10 cellular contexts compared by ENCODE assay signal in the genomic region with DNA sequence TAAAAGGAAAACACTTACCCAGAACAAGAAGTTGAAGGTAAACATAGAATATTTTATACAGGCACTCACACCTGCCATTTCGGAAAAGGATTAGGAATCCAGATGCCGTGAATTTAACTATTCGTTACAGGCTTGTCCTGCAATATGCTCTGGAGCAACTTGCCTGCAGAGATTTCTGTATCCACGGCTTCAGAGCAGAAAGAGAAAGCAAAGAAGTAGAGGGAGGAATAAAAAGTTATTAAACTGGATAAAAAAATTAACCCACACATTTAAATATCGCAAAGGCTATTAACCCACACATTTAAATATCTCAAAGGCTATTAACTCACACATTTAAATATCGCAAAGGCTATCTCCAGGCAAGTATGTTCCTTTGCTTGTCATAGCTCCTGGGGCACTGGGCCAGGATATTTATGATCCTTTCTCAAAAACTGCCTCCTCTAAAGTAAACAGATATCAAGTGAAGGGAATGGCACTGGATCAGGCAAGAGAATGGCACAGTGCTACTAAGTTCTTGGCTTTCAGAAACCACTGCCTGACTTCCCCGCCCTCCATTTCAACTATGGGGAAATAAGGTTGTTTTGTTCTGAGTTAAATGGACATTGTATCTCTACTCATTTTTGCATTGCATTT. TPM values are rescaled to one million over a fixed set of nuclear protein-coding genes. Genes with fewer than 3 reads are reported as not detected.
DNase-seq lines count a peak whose midpoint lies in the region; ATAC-seq lines count a peak whose summit lies in the region.
"Had no signal": no experiment of that assay in that cellular context is flagged by ENCODE, and none has a peak within 500 bp of the region (broad histone marks: within the 10 kb centered on the region; RNA-seq: fewer than 3 reads in every experiment).

TSS of gene TSPAN8 (minus strand) at position 399 of the 633 bp plus-strand sequence. CDS start at position 78, 321 bp downstream.

- intact Hi-C loops in naive thymus-derived CD4-positive, alpha-beta T cell (cut with micrococcal nuclease) = no loop called here

- H3K27me3 Mint-ChIP-seq in naive thymus-derived CD4-positive, alpha-beta T cell = no peaks in the 10 kb centered on the region
- no peaks in the 10 kb centered on the region for H3K27me3 Mint-ChIP-seq in activated naive CD4-positive, alpha-beta T cell treated with anti-CD3 and anti-CD28 coated beads, Interleukin-2, amount 10 ng/mL, durations not matched to agents 7 days and 5 days
- H3K27me3 Mint-ChIP-seq: IgD-negative memory B cell had no signal

- no peaks in the 10 kb centered on the region for H3K27me3 ChIP-seq in endocrine pancreas (ENCODE audit: control insufficient read depth, insufficient read depth, low read length)
- no peaks in the 10 kb centered on the region for H3K27me3 ChIP-seq in naive thymus-derived CD4-positive, alpha-beta T cell (ENCODE audit: control insufficient read depth in 2 of 2, insufficient read depth in 2 of 2, low read length in 2 of 2)

- no peaks in the 10 kb centered on the region for H3K4me1 Mint-ChIP-seq in naive thymus-derived CD4-positive, alpha-beta T cell
- H3K4me1 Mint-ChIP-seq in activated naive CD4-positive, alpha-beta T cell treated with anti-CD3 and anti-CD28 coated beads, Interleukin-2, amount 10 ng/mL, durations not matched to agents 7 days and 5 days = no peaks in the 10 kb centered on the region
- H3K4me1 Mint-ChIP-seq: IgD-negative memory B cell had no signal

- H3K9me3 Mint-ChIP-seq in naive thymus-derived CD4-positive, alpha-beta T cell = peaks cover 0 to 5% (median 0%) of the 10 kb centered on the region in 11 donors
- H3K9me3 Mint-ChIP-seq in activated naive CD4-positive, alpha-beta T cell treated with anti-CD3 and anti-CD28 coated beads, Interleukin-2, amount 10 ng/mL, durations not matched to agents 7 days and 5 days = no peaks in the 10 kb centered on the region

- ATAC-seq in naive thymus-derived CD4-positive, alpha-beta T cell = no peak
- no peak for ATAC-seq in HG03378 (IDR thresholded peaks at IDR 0.05; ENCODE audit: unreplicated experiment)

- POLR2A ChIA-PET in naive thymus-derived CD4-positive, alpha-beta T cell (lab: Charles Lee) = no interaction called here

- no peak within 1 kb of the TSS for H3K27ac ChIP-seq in naive thymus-derived CD4-positive, alpha-beta T cell (ENCODE audit: low read depth, low read length)

- no peak within 1 kb of the TSS for H3K9ac ChIP-seq in endocrine pancreas (ENCODE audit: control insufficient read depth, insufficient read depth, low read length)

- H3K4me1 ChIP-seq in endocrine pancreas (ENCODE audit: control insufficient read depth, insufficient read depth, low read length) = peaks cover 24% of the 10 kb centered on the region
- no peaks in the 10 kb centered on the region for H3K4me1 ChIP-seq in naive thymus-derived CD4-positive, alpha-beta T cell (ENCODE audit: control insufficient read depth in 2 of 2, insufficient read depth in 2 of 2, low read length in 2 of 2)

- H3K27ac Mint-ChIP-seq in naive thymus-derived CD4-positive, alpha-beta T cell = no peak within 1 kb of the TSS
- H3K27ac Mint-ChIP-seq in activated naive CD4-positive, alpha-beta T cell treated with anti-CD3 and anti-CD28 coated beads, Interleukin-2, amount 10 ng/mL, durations not matched to agents 7 days and 5 days = no peak within 1 kb of the TSS
- H3K27ac Mint-ChIP-seq: IgD-negative memory B cell had no signal

- no peaks in the 10 kb centered on the region for H3K36me3 ChIP-seq in endocrine pancreas (ENCODE audit: control insufficient read depth, insufficient read depth, low read length)
- H3K36me3 ChIP-seq in naive thymus-derived CD4-positive, alpha-beta T cell (ENCODE audit: control insufficient read depth in 2 of 3, insufficient read depth in 3 of 3, low read length in 3 of 3) = no peaks in the 10 kb centered on the region

- H3K9me3 ChIP-seq in endocrine pancreas (ENCODE audit: control insufficient read depth, low read length) = no peaks in the 10 kb centered on the region
- H3K9me3 ChIP-seq in naive thymus-derived CD4-positive, alpha-beta T cell (ENCODE audit: control insufficient read depth in 2 of 3, low read length in 3 of 3) = no peaks in the 10 kb centered on the region

- peak; percentile 7 for DNase-seq in COR-L47 (lab: John Stamatoyannopoulos, UW)
- peak; percentile 49 for DNase-seq in NCI-H226
- peak; percentile 64 for DNase-seq in pons (ENCODE audit: low spot score)
- DNase-seq in naive thymus-derived CD4-positive, alpha-beta T cell = no peak
- no peak for DNase-seq in activated naive CD4-positive, alpha-beta T cell treated with anti-CD3 and anti-CD28 coated beads, Interleukin-2, amount 10 ng/mL, durations not matched to agents 7 days and 5 days
- no peak for DNase-seq in stimulated activated CD4-positive, alpha-beta T cell treated with anti-CD3 and anti-CD28 coated beads, Interleukin-15, amount 100 ng/mL, for 24 hours
- DNase-seq: stimulated activated naive CD4-positive, alpha-beta T cell treated with Interleukin-2 at 50 U/mL for 16 hours had no signal

- H3K4me3 Mint-ChIP-seq in naive thymus-derived CD4-positive, alpha-beta T cell = no peak within 1 kb of the TSS
- no peak within 1 kb of the TSS for H3K4me3 Mint-ChIP-seq in activated naive CD4-positive, alpha-beta T cell treated with anti-CD3 and anti-CD28 coated beads, Interleukin-2, amount 10 ng/mL, durations not matched to agents 7 days and 5 days
- H3K4me3 Mint-ChIP-seq: IgD-negative memory B cell had no signal

- no peaks in the 10 kb centered on the region for H3K36me3 Mint-ChIP-seq in naive thymus-derived CD4-positive, alpha-beta T cell
- H3K36me3 Mint-ChIP-seq in activated naive CD4-positive, alpha-beta T cell treated with anti-CD3 and anti-CD28 coated beads, Interleukin-2, amount 10 ng/mL, durations not matched to agents 7 days and 5 days = no peaks in the 10 kb centered on the region
- H3K36me3 Mint-ChIP-seq: IgD-negative memory B cell had no signal

- peak within 1 kb of the TSS; percentile 78 for H3K4me3 ChIP-seq in endocrine pancreas (ENCODE audit: control insufficient read depth, insufficient read depth, low read length)
- no peak within 1 kb of the TSS for H3K4me3 ChIP-seq in naive thymus-derived CD4-positive, alpha-beta T cell (ENCODE audit: low read length)

- CTCF ChIA-PET in naive thymus-derived CD4-positive, alpha-beta T cell (lab: Charles Lee) = interaction anchor here (0.7 kb wide), 1 partner anchor 18 kb away, joined by 3 read pairs; no protein-coding TSS in a partner anchor
- CTCF ChIA-PET in activated naive CD4-positive, alpha-beta T cell treated with anti-CD3 and anti-CD28 coated beads, Interleukin-2, amount 10 ng/mL, durations not matched to agents 7 days and 5 days (lab: Charles Lee) = no interaction called here

RNA-seq across cellular contexts. Expression of gene TSPAN8, which starts in this region (rescaled TPM):
- total RNA-seq in naive thymus-derived CD4-positive, alpha-beta T cell = not detected
- polyA plus RNA-seq in naive thymus-derived CD4-positive, alpha-beta T cell = not detected
- polyA plus RNA-seq: IgD-negative memory B cell had no signal

Comparison
In these comparisons a context has a peak if more than half of its experiments do, and no peak if none do; other contexts are left out.
1. DNase-seq: peak in COR-L47 (single experiment), NCI-H226 (single experiment) and pons (single experiment); none in naive thymus-derived CD4-positive, alpha-beta T cell (0 of 9), activated naive CD4-positive, alpha-beta T cell treated with anti-CD3 and anti-CD28 coated beads, Interleukin-2, amount 10 ng/mL, durations not matched to agents 7 days and 5 days (single experiment) and stimulated activated CD4-positive, alpha-beta T cell treated with anti-CD3 and anti-CD28 coated beads, Interleukin-15, amount 100 ng/mL, for 24 hours (single experiment).